ENCODE assay signal across 15 cellular contexts in genomic region chrX:10070714-10071436, GRCh38.
DNase-seq lines count a peak whose midpoint lies in the region; ATAC-seq lines count a peak whose summit lies in the region.
"Had no signal": no experiment of that assay in that cellular context is flagged by ENCODE, and none has a peak within 500 bp of the region (broad histone marks: within the 10 kb centered on the region; RNA-seq: fewer than 3 reads in every experiment).

No MANE protein-coding gene starts in this region.

- H3K27me3 Mint-ChIP-seq in activated naive CD4-positive, alpha-beta T cell treated with anti-CD3 and anti-CD28 coated beads, Interleukin-2, amount 10 ng/mL, durations not matched to agents 7 days and 5 days, result no peaks in the 10 kb centered on the region
- no peaks in the 10 kb centered on the region for H3K27me3 Mint-ChIP-seq in activated naive CD4-positive, alpha-beta T cell treated with anti-CD3 and anti-CD28 coated beads for 36 hours (ENCODE audit: low read depth)
- peaks cover 0 to 8% of the 10 kb centered on the region in 2 donors for H3K27me3 Mint-ChIP-seq in T-cell
- H3K27me3 Mint-ChIP-seq in stimulated activated naive B cell treated with anti-CD40 and anti-IgM and Interleukin-4, amounts not matched to agents 10 μg/mL and 1 μg/mL and 100 μg/mL, for 72 hours, result peaks cover 0 to 7% of the 10 kb centered on the region in 2 donors

- peaks cover 13% of the 10 kb centered on the region for H3K4me1 Mint-ChIP-seq in activated naive CD4-positive, alpha-beta T cell treated with anti-CD3 and anti-CD28 coated beads, Interleukin-2, amount 10 ng/mL, durations not matched to agents 7 days and 5 days
- H3K4me1 Mint-ChIP-seq in activated naive CD4-positive, alpha-beta T cell treated with anti-CD3 and anti-CD28 coated beads for 36 hours (ENCODE audit: low read depth), result peaks cover 12% of the 10 kb centered on the region
- peaks cover 13 to 22% (median 21%) of the 10 kb centered on the region in 3 donors for H3K4me1 Mint-ChIP-seq in T-cell
- H3K4me1 Mint-ChIP-seq in stimulated activated naive B cell treated with anti-CD40 and anti-IgM and Interleukin-4, amounts not matched to agents 10 μg/mL and 1 μg/mL and 100 μg/mL, for 72 hours, result peaks cover 9 to 35% of the 10 kb centered on the region in 2 donors

- intact Hi-C loops in activated naive CD4-positive, alpha-beta T cell treated with anti-CD3 and anti-CD28 coated beads for 36 hours (cut with micrococcal nuclease), result no loop called here

- no peak overlapping the region for H3K4me3 Mint-ChIP-seq in activated naive CD4-positive, alpha-beta T cell treated with anti-CD3 and anti-CD28 coated beads, Interleukin-2, amount 10 ng/mL, durations not matched to agents 7 days and 5 days
- no peak overlapping the region for H3K4me3 Mint-ChIP-seq in activated naive CD4-positive, alpha-beta T cell treated with anti-CD3 and anti-CD28 coated beads for 36 hours
- peak overlapping the region in 1 of 3 donors; percentile 46 for H3K4me3 Mint-ChIP-seq in T-cell
- no peak overlapping the region for H3K4me3 Mint-ChIP-seq in stimulated activated naive B cell treated with anti-CD40 and anti-IgM and Interleukin-4, amounts not matched to agents 10 μg/mL and 1 μg/mL and 100 μg/mL, for 72 hours
- H3K4me3 Mint-ChIP-seq: CD8-positive, alpha-beta T cell; H9 had no signal

- peak overlapping the region; percentile 49 for H3K27ac ChIP-seq in cingulate gyrus (ENCODE audit: low read depth, low read length)
- H3K27ac ChIP-seq: A549, BLaER1 had no signal

- POLR2A ChIA-PET in T-cell (lab: Charles Lee), result no interaction called here

- H3K27ac Mint-ChIP-seq in activated naive CD4-positive, alpha-beta T cell treated with anti-CD3 and anti-CD28 coated beads, Interleukin-2, amount 10 ng/mL, durations not matched to agents 7 days and 5 days, result peak overlapping the region; percentile 14
- no peak overlapping the region for H3K27ac Mint-ChIP-seq in activated naive CD4-positive, alpha-beta T cell treated with anti-CD3 and anti-CD28 coated beads for 36 hours
- H3K27ac Mint-ChIP-seq in T-cell, result peak overlapping the region in 1 of 2 donors; percentile 39
- H3K27ac Mint-ChIP-seq in stimulated activated naive B cell treated with anti-CD40 and anti-IgM and Interleukin-4, amounts not matched to agents 10 μg/mL and 1 μg/mL and 100 μg/mL, for 72 hours, result peak overlapping the region; percentile 31
- H3K27ac Mint-ChIP-seq: CD8-positive, alpha-beta T cell had no signal

- CTCF ChIA-PET in activated naive CD4-positive, alpha-beta T cell treated with anti-CD3 and anti-CD28 coated beads, Interleukin-2, amount 10 ng/mL, durations not matched to agents 7 days and 5 days (lab: Charles Lee), result no interaction called here
- CTCF ChIA-PET in activated naive CD4-positive, alpha-beta T cell treated with anti-CD3 and anti-CD28 coated beads for 36 hours (lab: Charles Lee), result no interaction called here
- CTCF ChIA-PET in T-cell (lab: Charles Lee), result interaction anchor here (0.5 to 0.7 kb wide), 2 partner anchors 82 to 88 kb away, joined by 3 to 5 read pairs; no protein-coding TSS in a partner anchor

- H3K9me3 Mint-ChIP-seq in activated naive CD4-positive, alpha-beta T cell treated with anti-CD3 and anti-CD28 coated beads, Interleukin-2, amount 10 ng/mL, durations not matched to agents 7 days and 5 days, result no peaks in the 10 kb centered on the region
- no peaks in the 10 kb centered on the region for H3K9me3 Mint-ChIP-seq in activated naive CD4-positive, alpha-beta T cell treated with anti-CD3 and anti-CD28 coated beads for 36 hours
- H3K9me3 Mint-ChIP-seq in T-cell, result no peaks in the 10 kb centered on the region
- no peaks in the 10 kb centered on the region for H3K9me3 Mint-ChIP-seq in stimulated activated naive B cell treated with anti-CD40 and anti-IgM and Interleukin-4, amounts not matched to agents 10 μg/mL and 1 μg/mL and 100 μg/mL, for 72 hours
- H3K9me3 Mint-ChIP-seq: CD8-positive, alpha-beta T cell had no signal

- ATAC-seq in T-cell (replicated peaks in 1 of 4) (peak in 3 of 4 experiments; percentile 62 to 71 (median 65)), GM21786 (IDR thresholded peaks at IDR 0.05; ENCODE audit: unreplicated experiment) (no peak), HG02759 (IDR thresholded peaks at IDR 0.05; ENCODE audit: unreplicated experiment) (no peak)
- no peak for ATAC-seq in stimulated activated naive B cell treated with anti-CD40 and anti-IgM and Interleukin-4, amounts not matched to agents 10 μg/mL and 1 μg/mL and 100 μg/mL, for 72 hours (replicated peaks)
- ATAC-seq: A549; CD8-positive, alpha-beta T cell had no signal

- no peak for DNase-seq in activated naive CD4-positive, alpha-beta T cell treated with anti-CD3 and anti-CD28 coated beads, Interleukin-2, amount 10 ng/mL, durations not matched to agents 7 days and 5 days
- no peak for DNase-seq in activated naive CD4-positive, alpha-beta T cell treated with anti-CD3 and anti-CD28 coated beads for 36 hours
- no peak for DNase-seq in T-cell
- no peak for DNase-seq in stimulated activated naive B cell treated with anti-CD40 and anti-IgM and Interleukin-4, amounts not matched to agents 10 μg/mL and 1 μg/mL and 100 μg/mL, for 72 hours
- DNase-seq: Calu3; CD8-positive, alpha-beta T cell; H9; KG1; NCI-H187 treated with DMSO at 0.1 percent for 48 hours; NCI-H226 had no signal

- H3K36me3 Mint-ChIP-seq in activated naive CD4-positive, alpha-beta T cell treated with anti-CD3 and anti-CD28 coated beads, Interleukin-2, amount 10 ng/mL, durations not matched to agents 7 days and 5 days, result peaks cover 6% of the 10 kb centered on the region
- H3K36me3 Mint-ChIP-seq in activated naive CD4-positive, alpha-beta T cell treated with anti-CD3 and anti-CD28 coated beads for 36 hours (ENCODE audit: low read depth), result no peaks in the 10 kb centered on the region
- H3K36me3 Mint-ChIP-seq in T-cell, result peaks cover 23% of the 10 kb centered on the region
- H3K36me3 Mint-ChIP-seq in stimulated activated naive B cell treated with anti-CD40 and anti-IgM and Interleukin-4, amounts not matched to agents 10 μg/mL and 1 μg/mL and 100 μg/mL, for 72 hours, result peaks cover 31 to 37% of the 10 kb centered on the region in 2 donors

Comparison
In these comparisons a context has a peak if more than half of its experiments do, and no peak if none do; other contexts are left out.
1. ATAC-seq: peak in T-cell (3 of 4); none in stimulated activated naive B cell treated with anti-CD40 and anti-IgM and Interleukin-4, amounts not matched to agents 10 μg/mL and 1 μg/mL and 100 μg/mL, for 72 hours (0 of 2), GM21786 (single experiment) and HG02759 (single experiment).
2. CTCF ChIA-PET loops: an anchor here in T-cell (0.5 to 0.7 kb wide); none called in activated naive CD4-positive, alpha-beta T cell treated with anti-CD3 and anti-CD28 coated beads, Interleukin-2, amount 10 ng/mL, durations not matched to agents 7 days and 5 days and activated naive CD4-positive, alpha-beta T cell treated with anti-CD3 and anti-CD28 coated beads for 36 hours.